In the genomic region with DNA sequence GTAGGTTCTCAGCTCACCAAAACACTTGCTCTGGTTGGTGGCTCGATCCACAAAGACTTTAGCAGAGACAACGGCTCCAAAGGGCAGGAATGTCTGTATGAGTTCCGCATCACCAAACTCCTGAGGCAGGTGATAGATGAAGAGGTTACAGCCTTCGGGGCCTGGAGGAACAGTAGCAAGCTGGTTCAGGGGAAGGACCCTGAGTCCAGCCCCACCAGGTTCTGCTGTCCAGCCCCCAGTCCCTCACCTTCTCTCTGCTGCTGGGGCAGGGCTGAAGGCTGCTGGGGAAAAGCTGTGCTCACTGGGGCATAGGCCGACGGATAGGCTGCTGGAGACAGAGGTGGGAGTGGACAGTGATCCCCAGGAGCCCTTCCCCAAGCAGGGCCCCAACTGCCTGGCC, we compare ENCODE assay signal across 26 cellular contexts. TPM values are rescaled to one million over a fixed set of nuclear protein-coding genes. Genes with fewer than 3 reads are reported as not detected.
A peak's percentile ranks its signal among the peaks of the same experiment; 100 is the strongest.
DNase-seq lines count a peak whose midpoint lies in the region; ATAC-seq, FAIRE-seq and TF ChIP-seq lines count a peak whose summit lies in the region.
"Had no signal": no experiment of that assay in that cellular context is flagged by ENCODE, and none has a peak within 500 bp of the region (broad histone marks: within the 10 kb centered on the region; RNA-seq: fewer than 3 reads in every experiment).

No MANE protein-coding gene starts in this region.

- TF ChIP-seq POLR2A in body of pancreas (IDR thresholded peaks at IDR 0.05) (no peak), GM12891 (IDR thresholded peaks at IDR 0.05; ENCODE audit: low read depth, low read length) (no peak)

- H3K4me3 Mint-ChIP-seq in central memory CD8-positive, alpha-beta T cell = no peak overlapping the region
- no peak overlapping the region for H3K4me3 Mint-ChIP-seq in neural crest cell
- H3K4me3 Mint-ChIP-seq: CD14-positive monocyte; CD4-positive, alpha-beta T cell; CD8-positive, alpha-beta memory T cell; GM23338; HFFc6 had no signal

- no peaks in the 10 kb centered on the region for H3K4me1 ChIP-seq in body of pancreas
- H3K4me1 ChIP-seq: A549; BE2C; BLaER1 treated with 17β-estradiol and CSF1 and Interleukin-3, amounts not matched to agents 10 nM and 100 nM; HAP-1 had no signal

- H3K36me3 ChIP-seq in body of pancreas (replicated peaks in 1 of 2; ENCODE audit: insufficient read depth in 1 of 2, low read depth in 2 of 2) = no peaks in the 10 kb centered on the region
- H3K36me3 ChIP-seq: BE2C, HAP-1 had no signal

- DNase-seq in Right ventricle myocardium inferior (ENCODE audit: missing footprints) (peak; percentile 49), Right ventricle myocardium superior (no peak), neural crest cell (ENCODE audit: low read depth, low spot score) (no peak), body of pancreas (no peak), GM12891 (ENCODE audit: insufficient read length, low spot score) (no peak)
- no peak for DNase-seq in central memory CD8-positive, alpha-beta T cell (ENCODE audit: low spot score in 2 of 2)
- DNase-seq: 8988T; ACHN; AML-193; BE2C; CD4-positive, alpha-beta T cell; CD8-positive, alpha-beta memory T cell; DMS 273 treated with DMSO at 0.1 percent for 48 hours; DMS79; EL; GDM1; HFFc6 had no signal

- no peak for TF ChIP-seq CTCF in neural crest cell (conservative IDR thresholded peaks at IDR 0.05)
- no peak for TF ChIP-seq CTCF in body of pancreas (IDR thresholded peaks at IDR 0.05)

- FAIRE-seq in GM12891 (lab: Jason Lieb, UNC) = no peak
- FAIRE-seq: A549, D721Med, GM12878 had no signal

- no peaks in the 10 kb centered on the region for H3K9me3 ChIP-seq in body of pancreas
- H3K9me3 ChIP-seq: A549; BE2C; BLaER1 treated with 17β-estradiol and CSF1 and Interleukin-3, amounts not matched to agents 10 nM and 100 nM; HAP-1 had no signal

- no peaks in the 10 kb centered on the region for H3K4me1 Mint-ChIP-seq in central memory CD8-positive, alpha-beta T cell
- no peaks in the 10 kb centered on the region for H3K4me1 Mint-ChIP-seq in neural crest cell
- H3K4me1 Mint-ChIP-seq: CD14-positive monocyte; CD8-positive, alpha-beta memory T cell; GM23338 had no signal

- intact Hi-C loops in Right ventricle myocardium inferior (cut with DNase I) (no loop called here), Right ventricle myocardium superior (cut with DNase I) (no loop called here), body of pancreas (cut with DNase I) (no loop called here)

- H3K27ac Mint-ChIP-seq in central memory CD8-positive, alpha-beta T cell (ENCODE audit: low read depth) = peak overlapping the region; percentile 29
- H3K27ac Mint-ChIP-seq in neural crest cell (ENCODE audit: unreplicated experiment) = peak overlapping the region; percentile 19
- H3K27ac Mint-ChIP-seq: CD14-positive monocyte; CD4-positive, alpha-beta T cell; GM23338; HFFc6 had no signal

- no peaks in the 10 kb centered on the region for H3K27me3 Mint-ChIP-seq in central memory CD8-positive, alpha-beta T cell
- H3K27me3 Mint-ChIP-seq in neural crest cell (ENCODE audit: low read depth) = peaks cover 14% of the 10 kb centered on the region
- H3K27me3 Mint-ChIP-seq: CD4-positive, alpha-beta T cell; CD8-positive, alpha-beta memory T cell had no signal

- WGBS in body of pancreas, 2 donors = 92 to 93% methylated on average over 6 of the region's 6 CpGs

- H3K27ac ChIP-seq in body of pancreas = no peak overlapping the region
- H3K27ac ChIP-seq: A549; BLaER1 treated with 17β-estradiol and CSF1 and Interleukin-3, amounts not matched to agents 10 nM and 100 nM had no signal

- H3K4me3 ChIP-seq in body of pancreas = no peak overlapping the region
- H3K4me3 ChIP-seq: A549; BLaER1 treated with 17β-estradiol and CSF1 and Interleukin-3, amounts not matched to agents 10 nM and 100 nM; GM12878; GM23338; HAP-1 had no signal

- H3K36me3 Mint-ChIP-seq in central memory CD8-positive, alpha-beta T cell (ENCODE audit: insufficient read depth) = peaks cover 4% of the 10 kb centered on the region
- H3K36me3 Mint-ChIP-seq in neural crest cell (ENCODE audit: low read depth) = no peaks in the 10 kb centered on the region

- H3K9me3 Mint-ChIP-seq in central memory CD8-positive, alpha-beta T cell = no peaks in the 10 kb centered on the region
- H3K9me3 Mint-ChIP-seq in neural crest cell = no peaks in the 10 kb centered on the region
- H3K9me3 Mint-ChIP-seq: CD14-positive monocyte; CD4-positive, alpha-beta T cell; CD8-positive, alpha-beta memory T cell; GM23338; HFFc6 had no signal

- no peaks in the 10 kb centered on the region for H3K27me3 ChIP-seq in body of pancreas
- H3K27me3 ChIP-seq: BE2C; BLaER1 treated with 17β-estradiol and CSF1 and Interleukin-3, amounts not matched to agents 10 nM and 100 nM had no signal

- ATAC-seq in Right ventricle myocardium inferior = no peak
- no peak for ATAC-seq in Right ventricle myocardium superior (ENCODE audit: poor library complexity)
- no peak for ATAC-seq in central memory CD8-positive, alpha-beta T cell (replicated peaks; ENCODE audit: extremely low read depth, poor library complexity, severe bottlenecking)
- ATAC-seq in body of pancreas = no peak
- ATAC-seq in GM18502 (IDR thresholded peaks at IDR 0.05; ENCODE audit: poor library complexity, unreplicated experiment) = no peak
- ATAC-seq: A549, GM12878 had no signal

TF ChIP-seq in GM12891, 5 proteins besides CTCF, POLR2A, EP300 and RAD21:
- TF ChIP-seq POU2F2 (IDR thresholded peaks at IDR 0.05; ENCODE audit: low read depth, low read length) = no peak

RNA-seq across cellular contexts. Expression of a gene that starts 15.9 kb away (rescaled TPM):
- total RNA-seq in Right ventricle myocardium inferior = 46.4 TPM
- 37.2 TPM for total RNA-seq in Right ventricle myocardium superior
- 83.2 and 88.9 TPM in 2 replicates for total RNA-seq in neural crest cell
- 10 to 100 TPM; 48.3 to 64.9 TPM for total RNA-seq in body of pancreas
- polyA plus RNA-seq in GM12891 (2012; ENCODE audit: low read depth, missing spikeins) = 32.6 TPM

RNA-seq across cellular contexts. Expression of a gene that starts 31.7 kb away (rescaled TPM):
- total RNA-seq in Right ventricle myocardium inferior (1.6 TPM), Right ventricle myocardium superior (1.3 TPM), neural crest cell (1.1 and 1.3 TPM in 2 replicates), body of pancreas (1 to 10 TPM; 4.2 to 7.9 TPM)
- 0.31 TPM for polyA plus RNA-seq in GM12891 (2012; ENCODE audit: low read depth, missing spikeins)
- total RNA-seq: H4 had no signal
- polyA plus RNA-seq: CD14-positive monocyte; CD8-positive, alpha-beta memory T cell; GM23338 had no signal

RNA-seq across cellular contexts. Expression of a gene that starts 57.3 kb away (rescaled TPM):
- 1,022 TPM for total RNA-seq in Right ventricle myocardium inferior
- 1,065 TPM for total RNA-seq in Right ventricle myocardium superior
- 905 and 917 TPM in 2 replicates for total RNA-seq in neural crest cell
- 100 to 1,000 TPM in 1 of 2 donors, 10 to 100 TPM in 1; 96.9 to 105 TPM for total RNA-seq in body of pancreas
- 1,892 TPM for polyA plus RNA-seq in GM12891 (2012; ENCODE audit: low read depth, missing spikeins)
